ENCODE assay signal across 6 cellular contexts in the genomic region with DNA sequence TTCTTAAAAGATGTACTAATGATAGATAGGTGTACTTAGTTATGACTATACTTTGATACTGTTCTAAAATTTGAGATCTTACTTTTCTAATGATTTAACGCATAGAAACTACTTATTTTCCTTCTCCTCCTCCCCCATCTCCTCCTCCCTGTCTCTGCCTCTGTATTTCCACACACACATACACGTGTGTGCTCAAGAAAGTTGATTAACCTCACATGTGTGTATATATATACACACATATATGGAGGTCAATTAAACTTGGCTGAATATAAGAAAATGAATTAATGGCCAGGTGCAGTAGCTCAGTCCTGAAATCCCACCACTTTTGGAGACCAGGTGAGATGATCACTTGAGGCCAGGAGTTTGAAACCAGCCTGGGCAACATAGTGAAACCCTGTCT.
"Had no signal": no experiment of that assay in that cellular context is flagged by ENCODE, and none has a peak within 500 bp of the region (broad histone marks: within the 10 kb centered on the region; RNA-seq: fewer than 3 reads in every experiment).

No MANE protein-coding gene starts in this region.

- H3K4me2 ChIP-seq: KMS-11 had no signal

- FAIRE-seq: K562 had no signal

- H3K4me3 ChIP-seq: K562 had no signal

- H3K9ac ChIP-seq: KMS-11 had no signal

- ATAC-seq: K562 had no signal

- DNase-seq: IMR-90, KBM-7, KG1 had no signal

- H3K27ac ChIP-seq: HL-60, KMS-11 had no signal
